1 cellular context compared by ENCODE assay signal in the genomic region with DNA sequence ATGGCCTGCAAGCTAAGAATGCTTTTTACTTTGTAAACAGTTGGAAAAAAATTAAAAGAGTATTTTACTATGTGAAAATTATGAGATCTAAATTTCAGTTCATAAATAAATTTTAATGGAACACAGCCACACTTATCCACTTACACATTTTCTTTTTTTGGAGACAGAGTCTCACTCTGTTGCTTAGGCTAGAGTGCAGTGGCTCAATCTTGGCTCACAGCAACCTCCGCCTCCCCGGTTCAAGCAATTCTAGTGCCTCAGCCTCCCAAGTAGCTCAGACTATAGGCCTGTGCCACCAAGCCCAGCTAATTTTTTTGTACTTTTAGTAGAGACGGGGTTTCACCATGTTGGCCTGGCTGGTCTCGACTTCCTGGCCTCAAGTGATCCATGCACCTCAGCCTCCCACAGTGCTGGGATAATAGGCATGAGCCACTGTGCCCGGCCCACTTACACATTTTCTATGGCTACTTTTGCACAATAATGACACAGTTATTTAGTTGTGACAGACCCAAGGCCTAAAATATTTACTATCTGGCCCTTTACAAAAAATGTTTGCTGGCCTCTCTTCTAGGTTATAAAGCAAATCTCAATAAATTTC.
TF ChIP-seq lines count a peak whose summit lies in the region.

No MANE protein-coding gene starts in this region.

TF ChIP-seq in WTC11, 78 proteins besides CTCF, POLR2A, EP300 and RAD21 (continued from another document):
- TF ChIP-seq GTF2I (CRISPR knock-in tag; conservative IDR thresholded peaks at IDR 0.05), result no peak
- TF ChIP-seq ZNF281 (CRISPR knock-in tag; IDR thresholded peaks at IDR 0.05), result no peak
